Comparison of ENCODE assay signal across 7 cellular contexts in genomic region chr17:29590979-29591736, GRCh38. TPM values are rescaled to one million over a fixed set of nuclear protein-coding genes. Genes with fewer than 3 reads are reported as not detected.
DNase-seq lines count a peak whose midpoint lies in the region; ATAC-seq and TF ChIP-seq lines count a peak whose summit lies in the region.

No MANE protein-coding gene starts in this region.

- no peak for ATAC-seq in GM18519 (IDR thresholded peaks at IDR 0.05; ENCODE audit: low FRiP score, unreplicated experiment)
- no peak for ATAC-seq in HG02763 (IDR thresholded peaks at IDR 0.05; ENCODE audit: unreplicated experiment)

- peaks cover 75% of the 10 kb centered on the region for H3K27me3 ChIP-seq in neutrophil

- H3K4me1 ChIP-seq in neutrophil (ENCODE audit: control insufficient read depth in 1 of 2, insufficient read depth in 1 of 2, low read depth in 1 of 2, low read length in 1 of 2): peaks cover 55% of the 10 kb centered on the region in 2 experiments

- DNase-seq in GM10266 (ENCODE audit: extremely low spot score) (peak; percentile 69), NCI-H2171 (lab: John Stamatoyannopoulos, UW) (peak; percentile 75), activated T-cell treated with anti-CD3 and anti-CD28 coated beads for 48 hours (ENCODE audit: low read depth) (peak; percentile 47), fibroblast of villous mesenchyme (ENCODE audit: low read depth) (no peak)

- H3K9me3 ChIP-seq in neutrophil: no peaks in the 10 kb centered on the region

- no peak overlapping the region for H3K27ac ChIP-seq in neutrophil

- H3K4me3 ChIP-seq in fibroblast of villous mesenchyme (ENCODE audit: low read depth, low read length): peak overlapping the region; percentile 50
- H3K4me3 ChIP-seq in neutrophil (ENCODE audit: low read depth in 1 of 2, low read length in 1 of 2): peak overlapping the region; percentile 34 to 50

- no peaks in the 10 kb centered on the region for H3K36me3 ChIP-seq in neutrophil

- TF ChIP-seq CTCF in GM10266 (IDR thresholded peaks at IDR 0.05; ENCODE audit: control insufficient read depth, insufficient read depth, low read depth, missing control alignments): no peak
- no peak for TF ChIP-seq CTCF in fibroblast of villous mesenchyme (IDR thresholded peaks at IDR 0.05; ENCODE audit: insufficient read depth, low read depth, low read length)
- no peak for TF ChIP-seq CTCF in neutrophil (IDR thresholded peaks at IDR 0.05)

RNA-seq across cellular contexts. Expression of gene GIT1, which starts 1.7 kb away (rescaled TPM):
- total RNA-seq in fibroblast of villous mesenchyme: 23.2 and 26.3 TPM in 2 replicates

RNA-seq across cellular contexts. Expression of gene ANKRD13B, which starts 1.8 kb away (rescaled TPM):
- total RNA-seq in fibroblast of villous mesenchyme: 3.5 and 8.6 TPM in 2 replicates

RNA-seq across cellular contexts. Expression of gene TP53I13, which starts 22.7 kb away (rescaled TPM):
- 51.8 and 54.8 TPM in 2 replicates for total RNA-seq in fibroblast of villous mesenchyme

RNA-seq across cellular contexts. Expression of gene ABHD15, which starts 24.3 kb away (rescaled TPM):
- 8.2 and 9.3 TPM in 2 replicates for total RNA-seq in fibroblast of villous mesenchyme

RNA-seq across cellular contexts. Expression of gene CORO6, which starts 31.6 kb away (rescaled TPM):
- 5.6 and 7.4 TPM in 2 replicates for total RNA-seq in fibroblast of villous mesenchyme
